19 cellular contexts compared by ENCODE assay signal in the genomic region with DNA sequence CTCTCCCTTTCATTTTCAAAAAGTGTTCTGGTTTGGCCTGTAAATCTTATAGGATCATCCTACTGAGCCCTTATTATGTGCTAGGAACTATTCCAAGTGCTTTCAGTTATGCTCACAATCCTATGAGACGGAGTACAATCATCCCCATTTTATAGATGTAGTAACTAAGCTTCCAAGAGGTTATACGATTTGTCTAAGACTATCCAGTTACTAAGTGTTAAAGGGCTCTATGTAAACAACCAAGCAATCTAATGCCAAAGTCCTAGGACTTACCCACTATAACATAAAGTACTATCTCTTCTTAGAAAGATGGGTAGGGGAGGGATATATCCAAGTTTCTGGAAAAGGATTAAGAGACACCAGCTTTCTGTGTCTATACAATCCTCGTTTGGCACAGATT. TPM values are rescaled to one million over a fixed set of nuclear protein-coding genes. Genes with fewer than 3 reads are reported as not detected.
DNase-seq lines count a peak whose midpoint lies in the region; ATAC-seq and TF ChIP-seq lines count a peak whose summit lies in the region.
"Had no signal": no experiment of that assay in that cellular context is flagged by ENCODE, and none has a peak within 500 bp of the region (broad histone marks: within the 10 kb centered on the region; RNA-seq: fewer than 3 reads in every experiment).

No MANE protein-coding gene starts in this region.

- H3F3A ChIP-seq in PC-3 (ENCODE audit: low read length, unreplicated experiment) (no peaks in the 10 kb centered on the region), SK-N-SH (replicated peaks; ENCODE audit: insufficient read depth) (peaks cover 47% of the 10 kb centered on the region)

- DNase-seq in HFFc6: no peak
- DNase-seq in PC-3: peak; percentile 14
- DNase-seq in fibroblast of villous mesenchyme (ENCODE audit: low read depth): peak; percentile 59
- DNase-seq in substantia nigra (lab: John Stamatoyannopoulos, UW): no peak
- no peak for DNase-seq in SK-N-SH
- no peak for DNase-seq in DMS53 treated with DMSO at 0.1 percent for 48 hours (lab: John Stamatoyannopoulos, UW; ENCODE audit: unreplicated experiment)
- no peak for DNase-seq in GM19240 (ENCODE audit: insufficient read length, low spot score)
- DNase-seq: ACHN; AML-193; H7; NCI-H1436 treated with DMSO at 0.1 percent for 48 hours; NCI-H345; NCI-H526; NK-92 treated with Interleukin-12 subunit alpha and Interleukin-12 subunit beta, amount 100 ng/mL, for 24 hours; RPMI8226; SW 1271 had no signal

- H4K20me1 ChIP-seq in PC-3 (ENCODE audit: low read length) (peaks cover 5% of the 10 kb centered on the region; the same call in 1 of the 2 replicates), SK-N-SH (ENCODE audit: insufficient read depth) (0 out of 2 replicates have a peak, but pooled peaks cover 3% of the 10 kb centered on the region)

- WGBS in SK-N-SH (ENCODE audit: low lambda C conversion rate): 85% methylated on average over 3 of the region's 3 CpGs

- CTCF ChIA-PET in PC-3 (lab: Charles Lee) (no interaction called here), SK-N-SH (lab: Yijun Ruan, JAX) (interaction anchor here (3.7 kb wide), 1 partner anchor 15 kb away, joined by 20 read pairs; no protein-coding TSS in a partner anchor)

- H3K27me3 ChIP-seq in PC-3 (ENCODE audit: low read length) (no peaks in the 10 kb centered on the region), SK-N-SH (ENCODE audit: insufficient read depth) (no peaks in the 10 kb centered on the region)

- intact Hi-C loops in PC-3 (cut with micrococcal nuclease): no loop called here

- ATAC-seq in PC-3 (peak; percentile 85), HG02588 (IDR thresholded peaks at IDR 0.05; ENCODE audit: unreplicated experiment) (no peak)

- H3K36me3 ChIP-seq in PC-3 (ENCODE audit: low read depth, low read length) (peaks cover 8% of the 10 kb centered on the region; the same call in 1 of the 2 replicates), SK-N-SH (replicated peaks in 1 of 2; ENCODE audit: control insufficient read depth in 1 of 2, insufficient read depth in 2 of 2, low read length in 1 of 2) (peaks cover 12 to 25% of the 10 kb centered on the region in 2 experiments)

- TF ChIP-seq EP300 in SK-N-SH (IDR thresholded peaks at IDR 0.05; ENCODE audit: borderline replicate concordance in 1 of 2, low read depth in 1 of 2, low read length in 1 of 2): no peak

- no peaks in the 10 kb centered on the region for H3K9me3 Mint-ChIP-seq in HFFc6
- H3K9me3 Mint-ChIP-seq: CD14-positive monocyte had no signal

- H3K27ac ChIP-seq in PC-3 (ENCODE audit: low read length) (no peak overlapping the region), substantia nigra (ENCODE audit: low read depth, low read length, poor library complexity, severe bottlenecking) (peak overlapping the region; percentile 46), SK-N-SH (ENCODE audit: low read depth in 2 of 2, low read length in 1 of 2) (0 out of 4 replicates have a peak overlapping the region, but pooled peaks of 1 of the 2 experiments have one; percentile 19)

- H3K27ac Mint-ChIP-seq in HFFc6: peak overlapping the region; percentile 11; the same call in 1 of the 2 replicates
- H3K27ac Mint-ChIP-seq: CD14-positive monocyte had no signal

- H3K4me3 ChIP-seq in PC-3 (ENCODE audit: low read length) (no peak overlapping the region), fibroblast of villous mesenchyme (ENCODE audit: low read depth, low read length) (no peak overlapping the region), SK-N-SH (ENCODE audit: low read depth in 2 of 2, low read length in 1 of 2) (no peak overlapping the region)
- H3K4me3 ChIP-seq: K562 had no signal

- peaks cover 14% of the 10 kb centered on the region; the same call in 1 of the 2 replicates for H3K36me3 Mint-ChIP-seq in HFFc6 (ENCODE audit: low read depth)
- H3K36me3 Mint-ChIP-seq: CD14-positive monocyte had no signal

- no peak for TF ChIP-seq RAD21 in SK-N-SH (IDR thresholded peaks at IDR 0.05; ENCODE audit: low read length)

- H3K9me2 ChIP-seq in PC-3 (replicated peaks; ENCODE audit: low read length) (no peaks in the 10 kb centered on the region), SK-N-SH (no peaks in the 10 kb centered on the region)

- POLR2A ChIA-PET in PC-3 (lab: Charles Lee; ENCODE audit: unreplicated experiment): interaction anchor here (0.6 kb wide), 1 partner anchor 27 kb away, joined by 3 read pairs; no protein-coding TSS in a partner anchor
- POLR2A ChIA-PET in SK-N-SH (lab: Yijun Ruan, JAX): no interaction called here

- no peak overlapping the region for H3K9ac ChIP-seq in PC-3 (ENCODE audit: low read length)
- no peak overlapping the region for H3K9ac ChIP-seq in SK-N-SH

- no TSS peak for BruUV-seq in PC-3 (replicated peaks; lab: Mats Ljungman, UMichigan)

- H3K4me2 ChIP-seq in PC-3 (ENCODE audit: low read length): no peak overlapping the region
- H3K4me2 ChIP-seq in SK-N-SH: no peak overlapping the region

- no peaks in the 10 kb centered on the region for H3K27me3 Mint-ChIP-seq in HFFc6 (ENCODE audit: insufficient read depth)

- TF ChIP-seq CTCF in HFFc6 (IDR thresholded peaks at IDR 0.05): no peak
- TF ChIP-seq CTCF in PC-3 (conservative IDR thresholded peaks at IDR 0.05; ENCODE audit: low read depth, low read length): no peak
- TF ChIP-seq CTCF in fibroblast of villous mesenchyme (IDR thresholded peaks at IDR 0.05; ENCODE audit: insufficient read depth, low read depth, low read length): no peak
- no peak for TF ChIP-seq CTCF in SK-N-SH (IDR thresholded peaks at IDR 0.05)

- peaks cover 47% of the 10 kb centered on the region for H3K4me1 Mint-ChIP-seq in HFFc6 (ENCODE audit: low read depth)
- H3K4me1 Mint-ChIP-seq: CD14-positive monocyte had no signal

- H3K79me2 ChIP-seq in PC-3 (ENCODE audit: low read length) (peaks cover 24% of the 10 kb centered on the region), SK-N-SH (ENCODE audit: insufficient read depth) (peaks cover 47% of the 10 kb centered on the region)

- no peaks in the 10 kb centered on the region for H3K9me3 ChIP-seq in PC-3 (ENCODE audit: low read length)
- H3K9me3 ChIP-seq in SK-N-SH: no peaks in the 10 kb centered on the region

- H3K4me1 ChIP-seq in PC-3 (ENCODE audit: insufficient read depth, low read length): peaks cover 20% of the 10 kb centered on the region
- H3K4me1 ChIP-seq in SK-N-SH (ENCODE audit: control insufficient read depth in 1 of 2, insufficient read depth in 2 of 2, low read depth in 1 of 2, low read length in 1 of 2): peaks cover 22 to 24% of the 10 kb centered on the region in 2 experiments; a peak in 3 of 4 replicates

- H2AFZ ChIP-seq in PC-3 (ENCODE audit: low read length) (no peak overlapping the region), SK-N-SH (ENCODE audit: low read depth) (no peak overlapping the region)

- H3K4me3 Mint-ChIP-seq in HFFc6: no peak overlapping the region
- H3K4me3 Mint-ChIP-seq: CD14-positive monocyte had no signal

TF ChIP-seq in SK-N-SH, 30 proteins besides CTCF, POLR2A, EP300 and RAD21:
- TF ChIP-seq, protein P1, sequence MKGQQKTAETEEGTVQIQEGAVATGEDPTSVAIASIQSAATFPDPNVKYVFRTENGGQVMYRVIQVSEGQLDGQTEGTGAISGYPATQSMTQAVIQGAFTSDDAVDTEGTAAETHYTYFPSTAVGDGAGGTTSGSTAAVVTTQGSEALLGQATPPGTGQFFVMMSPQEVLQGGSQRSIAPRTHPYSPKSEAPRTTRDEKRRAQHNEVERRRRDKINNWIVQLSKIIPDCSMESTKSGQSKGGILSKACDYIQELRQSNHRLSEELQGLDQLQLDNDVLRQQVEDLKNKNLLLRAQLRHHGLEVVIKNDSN (IDR thresholded peaks at IDR 0.05; ENCODE audit: borderline replicate concordance, low read depth): no peak
- TF ChIP-seq NRF1 (IDR thresholded peaks at IDR 0.05; ENCODE audit: low read depth, low read length) (no peak), FOXM1 (IDR thresholded peaks at IDR 0.05; ENCODE audit: low read depth) (no peak), RFX5 (IDR thresholded peaks at IDR 0.05; ENCODE audit: low read length) (no peak), NFIC (IDR thresholded peaks at IDR 0.05; ENCODE audit: borderline replicate concordance) (no peak), YY1 (IDR thresholded peaks at IDR 0.05; ENCODE audit: low read depth) (no peak), RCOR1 (IDR thresholded peaks at IDR 0.05; ENCODE audit: low read length) (no peak), MEF2A (IDR thresholded peaks at IDR 0.05; ENCODE audit: borderline replicate concordance, low read depth) (no peak), POLR2AphosphoS5 (IDR thresholded peaks at IDR 0.05; ENCODE audit: low read depth, low read length) (no peak)
- TF ChIP-seq, protein P2, sequence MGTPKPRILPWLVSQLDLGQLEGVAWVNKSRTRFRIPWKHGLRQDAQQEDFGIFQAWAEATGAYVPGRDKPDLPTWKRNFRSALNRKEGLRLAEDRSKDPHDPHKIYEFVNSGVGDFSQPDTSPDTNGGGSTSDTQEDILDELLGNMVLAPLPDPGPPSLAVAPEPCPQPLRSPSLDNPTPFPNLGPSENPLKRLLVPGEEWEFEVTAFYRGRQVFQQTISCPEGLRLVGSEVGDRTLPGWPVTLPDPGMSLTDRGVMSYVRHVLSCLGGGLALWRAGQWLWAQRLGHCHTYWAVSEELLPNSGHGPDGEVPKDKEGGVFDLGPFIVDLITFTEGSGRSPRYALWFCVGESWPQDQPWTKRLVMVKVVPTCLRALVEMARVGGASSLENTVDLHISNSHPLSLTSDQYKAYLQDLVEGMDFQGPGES (IDR thresholded peaks at IDR 0.05; ENCODE audit: low read depth, low read length): no peak
- TF ChIP-seq, protein P3, sequence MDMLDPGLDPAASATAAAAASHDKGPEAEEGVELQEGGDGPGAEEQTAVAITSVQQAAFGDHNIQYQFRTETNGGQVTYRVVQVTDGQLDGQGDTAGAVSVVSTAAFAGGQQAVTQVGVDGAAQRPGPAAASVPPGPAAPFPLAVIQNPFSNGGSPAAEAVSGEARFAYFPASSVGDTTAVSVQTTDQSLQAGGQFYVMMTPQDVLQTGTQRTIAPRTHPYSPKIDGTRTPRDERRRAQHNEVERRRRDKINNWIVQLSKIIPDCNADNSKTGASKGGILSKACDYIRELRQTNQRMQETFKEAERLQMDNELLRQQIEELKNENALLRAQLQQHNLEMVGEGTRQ (IDR thresholded peaks at IDR 0.05; ENCODE audit: borderline replicate concordance, low read depth, low read length): no peak

RNA-seq across cellular contexts. Expression of a gene that starts 6.7 kb away (rescaled TPM):
- total RNA-seq in HFFc6 (2021; fragmentation: NEBNext Ultra II Directional; extraction: Animal tissue kit (Norgen Biotek cat#: 25700)): 100 to 1,000 TPM; 223 to 307 (median 268) TPM
- total RNA-seq in PC-3 (2014; rRNA removed) (88.4 and 98.0 TPM in 2 replicates), fibroblast of villous mesenchyme (109 and 173 TPM in 2 replicates)
- 48.1 and 60.9 TPM in 2 replicates for polyA plus RNA-seq in SK-N-SH (2012; rRNA removed)
- polyA plus RNA-seq in SK-N-SH (2012; cell fraction: cytosol; rRNA removed): 79.2 and 118 TPM in 2 replicates
- polyA plus RNA-seq in SK-N-SH (2012; cell fraction: nucleus; rRNA removed): 11.8 and 30.0 TPM in 2 replicates

Comparison
In these comparisons a context has a peak if more than half of its experiments do, and no peak if none do; other contexts are left out.
1. DNase-seq: peak in PC-3 (single experiment) and fibroblast of villous mesenchyme (single experiment); none in HFFc6 (single experiment), substantia nigra (0 of 49), SK-N-SH (single experiment), DMS53 treated with DMSO at 0.1 percent for 48 hours (single experiment) and GM19240 (single experiment).